ENCODE assay signal across 8 cellular contexts in genomic region chr20:34825530-34826362, GRCh38. TPM values are rescaled to one million over a fixed set of nuclear protein-coding genes. Genes with fewer than 3 reads are reported as not detected.
DNase-seq lines count a peak whose midpoint lies in the region; ATAC-seq and TF ChIP-seq lines count a peak whose summit lies in the region.

Gene NCOA6 (minus strand): TSS chr20:34825651. CDS start chr20:34782355, 43,296 bp downstream.

- POLR2A ChIA-PET in IMR-90 (lab: Charles Lee; ENCODE audit: unreplicated experiment) (interaction anchor here (0.6 kb wide), 1 partner anchor 140 kb away, joined by 3 read pairs; no protein-coding TSS in a partner anchor), PC-3 (lab: Charles Lee; ENCODE audit: unreplicated experiment) (interaction anchor here (0.5 to 0.6 kb wide), 3 partner anchors 35 to 634 kb away, joined by 4 to 7 read pairs (median 4); partner anchors contain the start of gene PIGU)

- H3K9ac ChIP-seq in IMR-90 (ENCODE audit: low read depth, low read length) = peak within 1 kb of the TSS; percentile 69
- H3K9ac ChIP-seq in PC-3 (ENCODE audit: low read length) = peak within 1 kb of the TSS; percentile 89
- peak within 1 kb of the TSS; percentile 90 for H3K9ac ChIP-seq in mucosa of stomach (ENCODE audit: low read length)

- H2AFZ ChIP-seq in IMR-90 (replicated peaks; ENCODE audit: low read length, poor library complexity) (peak within 1 kb of the TSS; percentile 99), PC-3 (ENCODE audit: low read length) (peak within 1 kb of the TSS; percentile 94)

- H4K8ac ChIP-seq in IMR-90 (ENCODE audit: low read depth in 2 of 2, low read length in 2 of 2) = peak within 1 kb of the TSS; percentile 72 to 98

- no peak within 1 kb of the TSS for H2BK20ac ChIP-seq in IMR-90 (ENCODE audit: low read depth, low read length)

- H3K9me1 ChIP-seq in IMR-90 (ENCODE audit: insufficient read depth, low read length) = peaks cover 17% of the 10 kb centered on the region

- peaks cover 17 to 44% of the 10 kb centered on the region in 2 experiments; a peak in 3 of 4 replicates for H3K79me1 ChIP-seq in IMR-90 (ENCODE audit: low read depth in 1 of 2, low read length in 2 of 2)

- peak within 1 kb of the TSS; percentile 91 for H2AK5ac ChIP-seq in IMR-90 (ENCODE audit: low read depth, low read length)

- no peaks in the 10 kb centered on the region; the same call in none of the 2 replicates for H3K4me1 ChIP-seq in IMR-90 (ENCODE audit: control insufficient read depth, insufficient read depth, low read length)
- peaks cover 15% of the 10 kb centered on the region for H3K4me1 ChIP-seq in PC-3 (ENCODE audit: insufficient read depth, low read length)
- H3K4me1 ChIP-seq in mucosa of stomach (ENCODE audit: control insufficient read depth, insufficient read depth, low read length) = peaks cover 26% of the 10 kb centered on the region

- H2AK9ac ChIP-seq in IMR-90 (replicated peaks; ENCODE audit: low read depth, low read length, poor library complexity) = peak within 1 kb of the TSS; percentile 98

- peak within 1 kb of the TSS; percentile 70 for H3K27ac ChIP-seq in IMR-90 (ENCODE audit: insufficient read depth, low read length)
- H3K27ac ChIP-seq in PC-3 (ENCODE audit: low read length) = peak within 1 kb of the TSS; percentile 39

- H3K27me3 ChIP-seq in IMR-90 (ENCODE audit: control insufficient read depth, insufficient read depth, low read length) = no peaks in the 10 kb centered on the region; the same call in none of the 2 replicates
- H3K27me3 ChIP-seq in PC-3 (ENCODE audit: low read length) = no peaks in the 10 kb centered on the region
- H3K27me3 ChIP-seq in mucosa of stomach (ENCODE audit: control insufficient read depth, insufficient read depth, low read length) = no peaks in the 10 kb centered on the region

- H2BK15ac ChIP-seq in IMR-90 (ENCODE audit: low read depth, low read length) = no peak within 1 kb of the TSS; the same call in 2 of the 3 replicates

- peak within 1 kb of the TSS; percentile 93 for H4K91ac ChIP-seq in IMR-90 (ENCODE audit: insufficient read depth, low read depth, low read length)

- TF ChIP-seq RAD21 in IMR-90 (IDR thresholded peaks at IDR 0.05; ENCODE audit: low read length) = no peak

- intact Hi-C loops in IMR-90 (cut with micrococcal nuclease) = no loop called here
- intact Hi-C loops in PC-3 (cut with micrococcal nuclease) = no loop called here

- peaks cover 31% of the 10 kb centered on the region for H4K20me1 ChIP-seq in IMR-90 (ENCODE audit: insufficient read depth, low read length)
- H4K20me1 ChIP-seq in PC-3 (ENCODE audit: low read length) = peaks cover 22% of the 10 kb centered on the region

- H3K4me3 ChIP-seq in IMR-90 (ENCODE audit: insufficient read depth, low read depth, low read length) = peak within 1 kb of the TSS; percentile 70
- peak within 1 kb of the TSS; percentile 94 for H3K4me3 ChIP-seq in PC-3 (ENCODE audit: low read length)
- peak within 1 kb of the TSS; percentile 97 for H3K4me3 ChIP-seq in mucosa of stomach (ENCODE audit: low read length)

- H3K56ac ChIP-seq in IMR-90 (ENCODE audit: extremely low read depth, insufficient read depth, low read length) = peak within 1 kb of the TSS; percentile 73

- TF ChIP-seq CTCF in IMR-90 (conservative IDR thresholded peaks at IDR 0.05; ENCODE audit: low read depth, low read length) (no peak), PC-3 (conservative IDR thresholded peaks at IDR 0.05; ENCODE audit: low read depth, low read length) (no peak)

- H3K9me3 ChIP-seq in IMR-90 (ENCODE audit: control insufficient read depth, insufficient read depth, low read length) (no peaks in the 10 kb centered on the region), PC-3 (ENCODE audit: low read length) (no peaks in the 10 kb centered on the region), mucosa of stomach (ENCODE audit: control insufficient read depth, low read length) (no peaks in the 10 kb centered on the region)

- TF ChIP-seq POLR2A in IMR-90 (IDR thresholded peaks at IDR 0.05; ENCODE audit: low read depth, low read length) (no peak), erythroblast (IDR thresholded peaks at IDR 0.05; ENCODE audit: low read length) (peak; percentile 55)

- DNase-seq in COLO829 (ENCODE audit: low spot score) (peak; percentile 82), IMR-90 (peak; percentile 74), PC-3 (peak; percentile 77), erythroblast (lab: John Stamatoyannopoulos, UW) (peak; percentile 90 to 95)
- DNase-seq in activated T-cell treated with anti-CD3 and anti-CD28 coated beads, Interleukin-2, amount 50 U/mL, for 1 hour = peak; percentile 88
- DNase-seq in stimulated activated CD8-positive, alpha-beta memory T cell treated with anti-CD3 and anti-CD28 coated beads, Interleukin-4, amount 100 ng/mL, for 48 hours = peak; percentile 90

- 0% methylated on average over 6 of the region's 52 CpGs; no CpG with 5 or more reads in 1 of the 2 experiments for WGBS in IMR-90 (ENCODE audit: extremely low coverage in 2 of 2, insufficient read length in 1 of 2), 2 experiments

- peak within 1 kb of the TSS; percentile 81 for H2BK5ac ChIP-seq in IMR-90 (ENCODE audit: low read depth, low read length, poor library complexity, severe bottlenecking)

- H3K4me2 ChIP-seq in IMR-90 (ENCODE audit: low read depth, low read length) (peak within 1 kb of the TSS; percentile 88), PC-3 (ENCODE audit: low read length) (peak within 1 kb of the TSS; percentile 99)

- peak within 1 kb of the TSS; percentile 98 for H3K4ac ChIP-seq in IMR-90 (ENCODE audit: low read depth, low read length)

- H3K18ac ChIP-seq in IMR-90 (ENCODE audit: low read depth, low read length) = peak within 1 kb of the TSS; percentile 43

- peaks cover 43% of the 10 kb centered on the region for H3K79me2 ChIP-seq in PC-3 (ENCODE audit: low read length)

- peak within 1 kb of the TSS; percentile 78; the same call in 1 of the 2 replicates for H2BK120ac ChIP-seq in IMR-90 (ENCODE audit: low read depth, low read length)

- ATAC-seq in GM21447 (IDR thresholded peaks at IDR 0.05; ENCODE audit: unreplicated experiment) = peak; percentile 32
- ATAC-seq in IMR-90 (ENCODE audit: low read depth) = peak; percentile 85
- ATAC-seq in PC-3 = peak; percentile 66

- dilution Hi-C loops in IMR-90 (cut with HindIII; ENCODE audit: low sequenced_read_pairs, unreplicated experiment) = no loop called here

- H3K36me3 ChIP-seq in IMR-90 (ENCODE audit: control insufficient read depth, insufficient read depth, low read length) = no peaks in the 10 kb centered on the region
- no peaks in the 10 kb centered on the region for H3K36me3 ChIP-seq in PC-3 (ENCODE audit: low read depth, low read length)
- no peaks in the 10 kb centered on the region for H3K36me3 ChIP-seq in mucosa of stomach (ENCODE audit: control insufficient read depth, insufficient read depth, low read length)

- H3K9me2 ChIP-seq in PC-3 (replicated peaks; ENCODE audit: low read length) = no peaks in the 10 kb centered on the region

- BruUV-seq in IMR-90 (replicated peaks; lab: Mats Ljungman, UMichigan) (no TSS peak), PC-3 (replicated peaks; lab: Mats Ljungman, UMichigan) (TSS peak; percentile 86)

- H3F3A ChIP-seq in PC-3 (ENCODE audit: low read length, unreplicated experiment) = no peaks in the 10 kb centered on the region

- peak within 1 kb of the TSS; percentile 81 for H4K5ac ChIP-seq in IMR-90 (ENCODE audit: low read depth, low read length)

- H3K23ac ChIP-seq in IMR-90 (ENCODE audit: low read depth, low read length) = peak within 1 kb of the TSS; percentile 95

- CTCF ChIA-PET in IMR-90 (lab: Yijun Ruan, JAX) (interaction anchor here (0.6 to 0.7 kb wide), 2 partner anchors 97 to 320 kb away, joined by 3 read pairs; no protein-coding TSS in a partner anchor), PC-3 (lab: Charles Lee) (interaction anchor here (1.0 kb wide), 1 partner anchor 246 kb away, joined by 3 read pairs; no protein-coding TSS in a partner anchor)

- H3K14ac ChIP-seq in IMR-90 (replicated peaks; ENCODE audit: low read depth, low read length) = peak within 1 kb of the TSS; percentile 98

- in situ Hi-C loops in IMR-90 (cut with MboI; ENCODE audit: low sequenced_read_pairs) = loop anchor here (25.0 kb wide), 1 partner anchor 612 kb away; the partner anchor contains the start of gene GDF5

TF ChIP-seq in IMR-90, 13 proteins besides CTCF, POLR2A, EP300 and RAD21:
- TF ChIP-seq USF2 (IDR thresholded peaks at IDR 0.05; ENCODE audit: low read depth, low read length) = peak; percentile 92
- no peak for TF ChIP-seq RCOR1 (IDR thresholded peaks at IDR 0.05; ENCODE audit: insufficient replicate concordance, low read length)
- no peak for TF ChIP-seq NFE2L2 (IDR thresholded peaks at IDR 0.05; ENCODE audit: low read depth, low read length)
- no peak for TF ChIP-seq BHLHE40 (IDR thresholded peaks at IDR 0.05; ENCODE audit: low read depth, low read length)
- TF ChIP-seq MXI1 (IDR thresholded peaks at IDR 0.05; ENCODE audit: borderline replicate concordance, low read depth, low read length) = no peak
- TF ChIP-seq MAFK (IDR thresholded peaks at IDR 0.05; ENCODE audit: low read depth, low read length) = no peak
- no peak for TF ChIP-seq FOS (IDR thresholded peaks at IDR 0.05; ENCODE audit: low read depth, low read length)
- TF ChIP-seq CHD1 (IDR thresholded peaks at IDR 0.05; ENCODE audit: low read depth, low read length) = no peak
- peak; percentile 5; the same call in 1 of the 2 replicates for TF ChIP-seq MAZ (IDR thresholded peaks at IDR 0.05; ENCODE audit: borderline replicate concordance, low read depth, low read length)

RNA-seq across cellular contexts. Expression of gene NCOA6, which starts in this region (rescaled TPM):
- 3.6 and 3.9 TPM in 2 replicates for total RNA-seq in IMR-90 (2012; rRNA removed)
- polyA plus RNA-seq in IMR-90 (2012; rRNA removed) = 13.1 and 14.4 TPM in 2 replicates
- polyA plus RNA-seq in IMR-90 (2012; cell fraction: cytosol; rRNA removed) = 5.7 and 7.9 TPM in 2 replicates
- 15.2 and 22.9 TPM in 2 replicates for polyA plus RNA-seq in IMR-90 (2012; cell fraction: nucleus; rRNA removed; ENCODE audit: low replicate concordance)
- 9.8 and 10.2 TPM in 2 replicates for total RNA-seq in PC-3 (2014; rRNA removed)

Comparison
In these comparisons a context has a peak if more than half of its experiments do, and no peak if none do; other contexts are left out.
1. Peak in every context shown above with its lines: DNase-seq, ATAC-seq, H3K4me3 ChIP-seq and H3K27ac ChIP-seq.
2. ATAC-seq: peak in every context shown above with its lines; median percentile 85 in IMR-90; 66 in PC-3; 32 in GM21447.